In genomic region chr12:2384029-2384386, GRCh38 we compare ENCODE assay signal across 20 cellular contexts.
DNase-seq lines count a peak whose midpoint lies in the region; ATAC-seq and TF ChIP-seq lines count a peak whose summit lies in the region.
"Had no signal": no experiment of that assay in that cellular context is flagged by ENCODE, and none has a peak within 500 bp of the region (broad histone marks: within the 10 kb centered on the region; RNA-seq: fewer than 3 reads in every experiment).

No MANE protein-coding gene starts in this region.

- no peak overlapping the region for H3K4me3 Mint-ChIP-seq in nephron
- H3K4me3 Mint-ChIP-seq in CD8-positive, alpha-beta memory T cell, result no peak overlapping the region
- H3K4me3 Mint-ChIP-seq in glutamatergic neuron (ENCODE audit: unreplicated experiment), result no peak overlapping the region
- H3K4me3 Mint-ChIP-seq: activated CD8-positive, alpha-beta memory T cell treated with anti-CD3 and anti-CD28 coated beads, Interleukin-2, amount 10 ng/mL, durations not matched to agents 7 days and 5 days; dendritic cell treated with granulocyte-macrophage colony-stimulating factor and Interleukin-4, amounts not matched to agents 40 ng/mL and 50 ng/mL, for 4 days had no signal

- H3K9me3 ChIP-seq in left ventricle myocardium inferior (replicated peaks) (no peaks in the 10 kb centered on the region), transverse colon (no peaks in the 10 kb centered on the region)
- no peaks in the 10 kb centered on the region for H3K9me3 ChIP-seq in CD8-positive, alpha-beta memory T cell (ENCODE audit: low read length)
- H3K9me3 ChIP-seq: BLaER1 had no signal

- H3K36me3 Mint-ChIP-seq in nephron (ENCODE audit: low read depth), result no peaks in the 10 kb centered on the region
- no peaks in the 10 kb centered on the region for H3K36me3 Mint-ChIP-seq in CD8-positive, alpha-beta memory T cell
- no peaks in the 10 kb centered on the region for H3K36me3 Mint-ChIP-seq in glutamatergic neuron (ENCODE audit: unreplicated experiment)
- H3K36me3 Mint-ChIP-seq: activated CD8-positive, alpha-beta memory T cell treated with anti-CD3 and anti-CD28 coated beads, Interleukin-2, amount 10 ng/mL, durations not matched to agents 7 days and 5 days had no signal

- in situ Hi-C loops in transverse colon (cut with MboI; ENCODE audit: low pct_ligation_motif_present in 1 of 4, low pct_unique_long_range_greater_than_20kb in 1 of 4, low sequenced_read_pairs in 3 of 4), result loop anchor here in 1 of 4 donors (25.0 kb wide), 1 partner anchor 322 kb away; the partner anchor contains the start of gene CACNA1C

- no peaks in the 10 kb centered on the region for H3K36me3 ChIP-seq in left ventricle myocardium inferior
- H3K36me3 ChIP-seq in transverse colon, result no peaks in the 10 kb centered on the region
- H3K36me3 ChIP-seq in CD8-positive, alpha-beta memory T cell (ENCODE audit: insufficient read depth, low read length), result no peaks in the 10 kb centered on the region
- H3K36me3 ChIP-seq: BLaER1 had no signal

- no peak overlapping the region for H3K4me3 ChIP-seq in left ventricle myocardium inferior
- no peak overlapping the region for H3K4me3 ChIP-seq in fibroblast of mammary gland (ENCODE audit: control insufficient read depth, low read depth, low read length)
- no peak overlapping the region for H3K4me3 ChIP-seq in transverse colon
- no peak overlapping the region for H3K4me3 ChIP-seq in CD8-positive, alpha-beta memory T cell (ENCODE audit: low read length)
- H3K4me3 ChIP-seq: BLaER1 had no signal

- H3K27me3 ChIP-seq in left ventricle myocardium inferior (ENCODE audit: low read depth) (no peaks in the 10 kb centered on the region), transverse colon (no peaks in the 10 kb centered on the region)
- H3K27me3 ChIP-seq in CD8-positive, alpha-beta memory T cell (ENCODE audit: insufficient read depth, low read length, poor library complexity, severe bottlenecking), result no peaks in the 10 kb centered on the region
- H3K27me3 ChIP-seq: BLaER1 had no signal

- no peak for TF ChIP-seq POLR2A in transverse colon (IDR thresholded peaks at IDR 0.05)

- H3K27ac ChIP-seq in left ventricle myocardium inferior (replicated peaks), result peak overlapping the region; percentile 75
- peak overlapping the region; percentile 64 to 81 (median 74) for H3K27ac ChIP-seq in transverse colon
- no peak overlapping the region for H3K27ac ChIP-seq in CD8-positive, alpha-beta memory T cell (ENCODE audit: low read depth, low read length)
- H3K27ac ChIP-seq: BLaER1 had no signal

- H3K4me1 ChIP-seq in left ventricle myocardium inferior (peaks cover 94% of the 10 kb centered on the region), transverse colon (peaks cover 13 to 29% (median 24%) of the 10 kb centered on the region in 4 donors)
- H3K4me1 ChIP-seq in CD8-positive, alpha-beta memory T cell (ENCODE audit: insufficient read depth, low read length), result no peaks in the 10 kb centered on the region

- H3K4me1 Mint-ChIP-seq in nephron (peaks cover 33% of the 10 kb centered on the region), glutamatergic neuron (ENCODE audit: low read depth, unreplicated experiment) (peaks cover 31% of the 10 kb centered on the region)
- H3K4me1 Mint-ChIP-seq in CD8-positive, alpha-beta memory T cell, result peaks cover 0 to 5% (median 3%) of the 10 kb centered on the region in 3 donors

- CTCF ChIA-PET in CD8-positive, alpha-beta memory T cell (lab: Charles Lee), result no interaction called here

- H3K9me3 Mint-ChIP-seq in nephron, result no peaks in the 10 kb centered on the region
- no peaks in the 10 kb centered on the region for H3K9me3 Mint-ChIP-seq in CD8-positive, alpha-beta memory T cell
- no peaks in the 10 kb centered on the region for H3K9me3 Mint-ChIP-seq in glutamatergic neuron (ENCODE audit: unreplicated experiment)
- H3K9me3 Mint-ChIP-seq: activated T-helper 2 cell treated with anti-CD3 and anti-CD28 coated beads, Interferon-gamma antibody, Interleukin-2, Interleukin-4, amounts not matched to agents 10 μg/mL and 5 μg/mL and 100 μg/mL, durations not matched to agents 14 hours and 24 hours and 36 hours; dendritic cell treated with granulocyte-macrophage colony-stimulating factor and Interleukin-4, amounts not matched to agents 40 ng/mL and 50 ng/mL, for 4 days had no signal

- POLR2A ChIA-PET in CD8-positive, alpha-beta memory T cell (lab: Charles Lee), result no interaction called here

- intact Hi-C loops in left ventricle myocardium inferior (cut with micrococcal nuclease), result no loop called here
- intact Hi-C loops in left cardiac atrium (cut with DNase I), result no loop called here
- intact Hi-C loops in transverse colon (cut with DNase I; ENCODE audit: low total_unique reads), result no loop called here

- no peak for TF ChIP-seq EP300 in transverse colon (IDR thresholded peaks at IDR 0.05; ENCODE audit: low read depth)

- no peak for DNase-seq in left ventricle myocardium inferior
- no peak for DNase-seq in left cardiac atrium
- peak; percentile 51 for DNase-seq in fibroblast of mammary gland (ENCODE audit: low read depth)
- DNase-seq in transverse colon, result peak; percentile 22
- no peak for DNase-seq in GM19238 (ENCODE audit: insufficient read length, low spot score)
- DNase-seq in CD8-positive, alpha-beta memory T cell, result no peak
- no peak for DNase-seq in glutamatergic neuron
- DNase-seq: activated CD4-positive, alpha-beta T cell treated with anti-CD3 and anti-CD28 coated beads for 48 hours; activated CD8-positive, alpha-beta memory T cell treated with anti-CD3 and anti-CD28 coated beads, Interleukin-2, amount 10 ng/mL, durations not matched to agents 7 days and 5 days; Calu3; foreskin melanocyte; midbrain; NCI-H524 treated with DMSO at 0.1 percent for 48 hours; retina; SIG-M5; T-helper 1 cell had no signal

- TF ChIP-seq CTCF in left ventricle myocardium inferior (IDR thresholded peaks at IDR 0.05; ENCODE audit: borderline replicate concordance) (no peak), fibroblast of mammary gland (conservative IDR thresholded peaks at IDR 0.05; ENCODE audit: control insufficient read depth, insufficient read depth, low read depth, low read length) (no peak), nephron (IDR thresholded peaks at IDR 0.05; ENCODE audit: unreplicated experiment in 3 of 3) (no peak), transverse colon (IDR thresholded peaks at IDR 0.05) (no peak), glutamatergic neuron (IDR thresholded peaks at IDR 0.05; ENCODE audit: partially characterized antibody, unreplicated experiment) (no peak)

- H3K27ac Mint-ChIP-seq in nephron (peak overlapping the region in 2 of 3 experiments; percentile 2 to 52), glutamatergic neuron (ENCODE audit: unreplicated experiment) (no peak overlapping the region)
- no peak overlapping the region for H3K27ac Mint-ChIP-seq in CD8-positive, alpha-beta memory T cell
- H3K27ac Mint-ChIP-seq: activated CD8-positive, alpha-beta memory T cell treated with anti-CD3 and anti-CD28 coated beads, Interleukin-2, amount 10 ng/mL, durations not matched to agents 7 days and 5 days; activated T-helper 2 cell treated with anti-CD3 and anti-CD28 coated beads, Interferon-gamma antibody, Interleukin-2, Interleukin-4, amounts not matched to agents 10 μg/mL and 5 μg/mL and 100 μg/mL, durations not matched to agents 14 hours and 24 hours and 36 hours; dendritic cell treated with granulocyte-macrophage colony-stimulating factor and Interleukin-4, amounts not matched to agents 40 ng/mL and 50 ng/mL, for 4 days had no signal

- peaks cover 4% of the 10 kb centered on the region for H3K27me3 Mint-ChIP-seq in nephron (ENCODE audit: low read depth)
- H3K27me3 Mint-ChIP-seq in CD8-positive, alpha-beta memory T cell, result peaks cover 4 to 14% of the 10 kb centered on the region in 2 donors
- peaks cover 2% of the 10 kb centered on the region for H3K27me3 Mint-ChIP-seq in glutamatergic neuron (ENCODE audit: unreplicated experiment)
- H3K27me3 Mint-ChIP-seq: dendritic cell treated with granulocyte-macrophage colony-stimulating factor and Interleukin-4, amounts not matched to agents 40 ng/mL and 50 ng/mL, for 4 days had no signal

- 88 to 93% methylated on average over 6 of the region's 6 CpGs for WGBS in transverse colon (ENCODE audit: low coverage in 1 of 2), 2 donors

- no peak for ATAC-seq in left cardiac atrium
- ATAC-seq: activated CD8-positive, alpha-beta memory T cell treated with anti-CD3 and anti-CD28 coated beads, Interleukin-2, amount 10 ng/mL, durations not matched to agents 7 days and 5 days had no signal

Comparison
In these comparisons a context has a peak if more than half of its experiments do, and no peak if none do; other contexts are left out.
1. DNase-seq: peak in fibroblast of mammary gland (single experiment) and transverse colon (single experiment); none in left ventricle myocardium inferior (single experiment), left cardiac atrium (single experiment), GM19238 (single experiment), CD8-positive, alpha-beta memory T cell (0 of 5) and glutamatergic neuron (single experiment).
2. H3K27ac Mint-ChIP-seq: peak in nephron (2 of 3); none in CD8-positive, alpha-beta memory T cell (0 of 8) and glutamatergic neuron (single experiment).